ENCODE assay signal across 22 cellular contexts in the genomic region with DNA sequence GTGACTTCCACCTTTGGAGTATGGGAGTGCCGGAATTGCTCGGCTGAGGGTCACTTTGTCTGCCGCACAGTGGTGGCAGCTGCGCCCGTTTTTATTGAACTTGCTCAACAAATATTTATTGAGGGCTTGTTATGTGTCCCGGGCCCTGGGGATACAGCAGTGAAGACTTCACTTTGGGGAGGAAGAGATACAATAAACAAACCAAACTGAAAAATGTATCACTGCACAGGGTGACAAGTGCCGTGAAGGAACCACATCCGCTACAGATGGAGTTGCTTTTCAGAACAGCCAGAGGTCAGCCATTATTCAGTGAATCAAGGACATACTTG.
DNase-seq lines count a peak whose midpoint lies in the region; ATAC-seq, FAIRE-seq and TF ChIP-seq lines count a peak whose summit lies in the region.
"Had no signal": no experiment of that assay in that cellular context is flagged by ENCODE, and none has a peak within 500 bp of the region (broad histone marks: within the 10 kb centered on the region; RNA-seq: fewer than 3 reads in every experiment).

No MANE protein-coding gene starts in this region.

- no peaks in the 10 kb centered on the region for H3K79me2 ChIP-seq in neural progenitor cell (ENCODE audit: low read depth)

- CTCF ChIA-PET in A673 (lab: Charles Lee): no interaction called here

- H2AFZ ChIP-seq in neural progenitor cell (replicated peaks): no peak overlapping the region

- H3K9ac ChIP-seq in neural progenitor cell: no peak overlapping the region

- WGBS in esophagus muscularis mucosa: 69% methylated on average over 8 of the region's 8 CpGs
- WGBS in aorta, 2 donors: 16 to 33% methylated on average over 8 of the region's 8 CpGs

- peaks cover 27% of the 10 kb centered on the region for H4K20me1 ChIP-seq in neural progenitor cell (ENCODE audit: low read depth)

- BruUV-seq in A673 (replicated peaks; lab: Mats Ljungman, UMichigan): no TSS peak

- ATAC-seq in aorta (ENCODE audit: low FRiP score): peak; percentile 41
- ATAC-seq in stimulated activated naive CD8-positive, alpha-beta T cell treated with anti-CD3 and anti-CD28 coated beads, Interleukin-15, Interleukin-2, amounts not matched to agents 100 U/mL and 50 U/mL, for 24 hours: no peak
- ATAC-seq: activated CD4-positive, CD25-positive, alpha-beta regulatory T cell treated with anti-CD3 and anti-CD28 coated beads, Interleukin-2, amount 50 U/mL, for 24 hours; activated T-helper 17 cell treated with anti-CD3 and anti-CD28 coated beads, Interleukin-2, amount 50 U/mL, for 72 hours had no signal

- no peak for FAIRE-seq in urothelium cell line (lab: Jason Lieb, UNC)
- FAIRE-seq: endometrium, frontal cortex had no signal

- H3K36me3 ChIP-seq in esophagus muscularis mucosa (peaks cover 0 to 9% (median 5%) of the 10 kb centered on the region in 4 donors), neural progenitor cell (no peaks in the 10 kb centered on the region), aorta (ENCODE audit: control insufficient read depth in 1 of 2, insufficient read depth in 2 of 2, low read length in 1 of 2) (no peaks in the 10 kb centered on the region), A673 (ENCODE audit: insufficient read depth, low read length, poor library complexity, severe bottlenecking) (no peaks in the 10 kb centered on the region)
- H3K36me3 ChIP-seq: right atrium auricular region had no signal

- peak; percentile 1 for DNase-seq in NCI-H2227 (lab: John Stamatoyannopoulos, UW; ENCODE audit: unreplicated experiment)
- DNase-seq in NCI-H2227 treated with DMSO at 0.1 percent for 48 hours (lab: John Stamatoyannopoulos, UW): no peak
- DNase-seq in esophagus muscularis mucosa (ENCODE audit: extremely low spot score): no peak
- DNase-seq in neural progenitor cell (ENCODE audit: low spot score): no peak
- DNase-seq in aorta: peak in 1 of 2 donors; percentile 35
- no peak for DNase-seq in A673 (ENCODE audit: low spot score)
- DNase-seq in urothelium cell line (ENCODE audit: low spot score): no peak
- no peak for DNase-seq in stimulated activated naive CD8-positive, alpha-beta T cell treated with anti-CD3 and anti-CD28 coated beads, Interleukin-15, Interleukin-2, amounts not matched to agents 100 U/mL and 50 U/mL, for 24 hours
- DNase-seq: C1 segment of cervical spinal cord, KBM-7, NCI-H1105 treated with DMSO at 0.1 percent for 48 hours, nephron progenitor cell, T-helper 2 cell had no signal

- peak overlapping the region; percentile 44 to 68 (median 48) for H3K27ac ChIP-seq in esophagus muscularis mucosa (replicated peaks in 1 of 4)
- H3K27ac ChIP-seq in neural progenitor cell: no peak overlapping the region
- no peak overlapping the region for H3K27ac ChIP-seq in aorta (ENCODE audit: low read depth in 1 of 2, low read length in 2 of 2)
- H3K27ac ChIP-seq in A673 (ENCODE audit: low read depth, low read length, poor library complexity, severe bottlenecking): no peak overlapping the region
- H3K27ac ChIP-seq: 22Rv1, right atrium auricular region, testis had no signal

- peaks cover 11% of the 10 kb centered on the region for H3F3A ChIP-seq in neural progenitor cell (ENCODE audit: low read depth)

- peaks cover 0 to 28% (median 28%) of the 10 kb centered on the region in 4 donors for H3K4me1 ChIP-seq in esophagus muscularis mucosa
- H3K4me1 ChIP-seq in neural progenitor cell: peaks cover 16% of the 10 kb centered on the region
- no peaks in the 10 kb centered on the region for H3K4me1 ChIP-seq in aorta (ENCODE audit: control insufficient read depth in 1 of 2, insufficient read depth in 2 of 2, low read length in 2 of 2)
- H3K4me1 ChIP-seq in A673 (ENCODE audit: insufficient read depth, low read length, poor library complexity, severe bottlenecking): peaks cover 12% of the 10 kb centered on the region

- POLR2A ChIA-PET in A673 (lab: Charles Lee; ENCODE audit: low non-redundant PET): no interaction called here

- H3K27me3 ChIP-seq in esophagus muscularis mucosa (no peaks in the 10 kb centered on the region), neural progenitor cell (peaks cover 77% of the 10 kb centered on the region), aorta (ENCODE audit: control insufficient read depth in 1 of 2, insufficient read depth in 2 of 2, low read length in 1 of 2) (no peaks in the 10 kb centered on the region), A673 (replicated peaks; ENCODE audit: insufficient read depth, low read depth, low read length, poor library complexity) (no peaks in the 10 kb centered on the region)
- H3K27me3 ChIP-seq: right atrium auricular region, testis had no signal

- TF ChIP-seq POLR2A in esophagus muscularis mucosa (IDR thresholded peaks at IDR 0.05; ENCODE audit: low read depth): no peak

- H3K36me3 Mint-ChIP-seq in neural progenitor cell: no peaks in the 10 kb centered on the region

- peaks cover 9% of the 10 kb centered on the region for H3K9me3 Mint-ChIP-seq in neural progenitor cell
- H3K9me3 Mint-ChIP-seq: activated T-helper 17 cell treated with anti-CD3 and anti-CD28 coated beads, Interleukin-2, amount 50 U/mL, for 72 hours; central memory CD8-positive, alpha-beta T cell; nephron progenitor cell had no signal

- H3K4me1 Mint-ChIP-seq in neural progenitor cell: peaks cover 17% of the 10 kb centered on the region
- H3K4me1 Mint-ChIP-seq: activated T-helper 17 cell treated with anti-CD3 and anti-CD28 coated beads, Interleukin-2, amount 50 U/mL, for 72 hours; central memory CD8-positive, alpha-beta T cell had no signal

- H3K27ac Mint-ChIP-seq in neural progenitor cell: no peak overlapping the region
- H3K27ac Mint-ChIP-seq: activated T-helper 17 cell treated with anti-CD3 and anti-CD28 coated beads, Interleukin-2, amount 50 U/mL, for 72 hours; nephron progenitor cell had no signal

- intact Hi-C loops in esophagus muscularis mucosa (cut with DNase I): no loop called here
- intact Hi-C loops in aorta (cut with DNase I): loop anchor here in 1 of 2 donors (10.0 kb wide), 1 partner anchor 88 kb away; no protein-coding TSS in a partner anchor
- intact Hi-C loops in A673 (cut with micrococcal nuclease; ENCODE audit: unreplicated experiment): no loop called here

- H3K27me3 Mint-ChIP-seq in neural progenitor cell (ENCODE audit: insufficient read depth, low read depth): peaks cover 46% of the 10 kb centered on the region

- no peak for TF ChIP-seq EP300 in esophagus muscularis mucosa (IDR thresholded peaks at IDR 0.05)

- H3K4me3 ChIP-seq in esophagus muscularis mucosa (peak overlapping the region in 2 of 4 donors; percentile 0 to 25), neural progenitor cell (no peak overlapping the region), aorta (ENCODE audit: low read length in 2 of 2) (no peak overlapping the region), A673 (ENCODE audit: low read depth, low read length, poor library complexity, severe bottlenecking) (no peak overlapping the region)
- H3K4me3 ChIP-seq: lung, right atrium auricular region, testis had no signal

- peak overlapping the region; percentile 30 for H3K4me3 Mint-ChIP-seq in neural progenitor cell
- H3K4me3 Mint-ChIP-seq: activated T-helper 17 cell treated with anti-CD3 and anti-CD28 coated beads, Interleukin-2, amount 50 U/mL, for 72 hours; central memory CD8-positive, alpha-beta T cell; nephron progenitor cell had no signal

- no peaks in the 10 kb centered on the region for H3K9me3 ChIP-seq in esophagus muscularis mucosa
- H3K9me3 ChIP-seq in neural progenitor cell (ENCODE audit: low read depth): no peaks in the 10 kb centered on the region
- no peaks in the 10 kb centered on the region for H3K9me3 ChIP-seq in aorta (ENCODE audit: control insufficient read depth, low read length)
- H3K9me3 ChIP-seq in A673 (ENCODE audit: low read depth, low read length, poor library complexity, severe bottlenecking): no peaks in the 10 kb centered on the region
- H3K9me3 ChIP-seq: right atrium auricular region, testis had no signal

- H3K4me2 ChIP-seq in neural progenitor cell: no peak overlapping the region

- TF ChIP-seq CTCF in esophagus muscularis mucosa (IDR thresholded peaks at IDR 0.05): peak in 1 of 3 experiments; percentile 13
- no peak for TF ChIP-seq CTCF in neural progenitor cell (IDR thresholded peaks at IDR 0.05)
- no peak for TF ChIP-seq CTCF in A673 (conservative IDR thresholded peaks at IDR 0.05; ENCODE audit: low read depth, low read length)

Comparison
In these comparisons a context has a peak if more than half of its experiments do, and no peak if none do; other contexts are left out.
1. H3K27ac ChIP-seq: peak in esophagus muscularis mucosa (4 of 4); none in neural progenitor cell (single experiment), aorta (0 of 2) and A673 (single experiment).